Comparison of ENCODE assay signal across 1 cellular context in the genomic region with DNA sequence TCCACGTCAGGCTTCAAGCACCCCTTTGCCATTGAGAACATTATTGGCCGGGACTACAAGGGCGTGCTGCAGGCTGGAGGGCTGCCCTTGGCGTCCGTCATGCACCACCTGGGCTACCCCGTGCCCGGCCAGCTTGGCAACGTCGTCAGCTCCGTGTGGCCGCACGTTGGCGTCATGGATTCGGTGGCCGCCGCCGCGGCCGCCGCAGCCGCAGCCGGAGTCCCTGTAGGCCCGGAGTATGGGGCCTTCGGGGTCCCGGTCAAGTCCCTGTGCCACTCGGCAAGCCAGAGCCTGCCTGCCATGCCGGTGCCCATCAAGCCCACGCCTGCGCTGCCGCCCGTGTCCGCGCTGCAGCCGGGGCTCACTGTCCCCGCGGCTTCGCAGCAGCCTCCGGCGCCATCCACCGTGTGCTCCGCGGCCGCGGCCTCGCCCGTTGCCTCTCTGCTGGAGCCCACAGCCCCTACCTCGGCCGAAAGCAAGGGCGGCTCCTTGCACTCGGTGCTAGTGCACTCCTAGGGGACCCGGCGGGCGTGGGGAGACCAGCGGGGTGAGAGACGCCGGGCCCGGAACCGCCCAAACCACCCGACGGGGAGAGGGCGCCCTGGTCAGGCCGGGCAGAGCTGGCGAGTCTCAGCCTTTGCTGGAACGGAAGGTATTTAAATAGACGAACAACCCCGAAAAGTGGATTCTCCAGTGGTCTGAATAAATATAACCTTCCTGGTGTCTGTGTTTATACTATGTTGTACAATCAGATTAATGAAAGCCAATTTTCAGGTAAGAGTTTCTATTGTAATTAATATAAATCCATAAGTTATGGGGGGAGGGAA.
TF ChIP-seq lines count a peak whose summit lies in the region.

No MANE protein-coding gene starts in this region.

TF ChIP-seq in GM12878, 131 proteins besides CTCF, POLR2A, EP300 and RAD21:
- TF ChIP-seq, protein P1, sequence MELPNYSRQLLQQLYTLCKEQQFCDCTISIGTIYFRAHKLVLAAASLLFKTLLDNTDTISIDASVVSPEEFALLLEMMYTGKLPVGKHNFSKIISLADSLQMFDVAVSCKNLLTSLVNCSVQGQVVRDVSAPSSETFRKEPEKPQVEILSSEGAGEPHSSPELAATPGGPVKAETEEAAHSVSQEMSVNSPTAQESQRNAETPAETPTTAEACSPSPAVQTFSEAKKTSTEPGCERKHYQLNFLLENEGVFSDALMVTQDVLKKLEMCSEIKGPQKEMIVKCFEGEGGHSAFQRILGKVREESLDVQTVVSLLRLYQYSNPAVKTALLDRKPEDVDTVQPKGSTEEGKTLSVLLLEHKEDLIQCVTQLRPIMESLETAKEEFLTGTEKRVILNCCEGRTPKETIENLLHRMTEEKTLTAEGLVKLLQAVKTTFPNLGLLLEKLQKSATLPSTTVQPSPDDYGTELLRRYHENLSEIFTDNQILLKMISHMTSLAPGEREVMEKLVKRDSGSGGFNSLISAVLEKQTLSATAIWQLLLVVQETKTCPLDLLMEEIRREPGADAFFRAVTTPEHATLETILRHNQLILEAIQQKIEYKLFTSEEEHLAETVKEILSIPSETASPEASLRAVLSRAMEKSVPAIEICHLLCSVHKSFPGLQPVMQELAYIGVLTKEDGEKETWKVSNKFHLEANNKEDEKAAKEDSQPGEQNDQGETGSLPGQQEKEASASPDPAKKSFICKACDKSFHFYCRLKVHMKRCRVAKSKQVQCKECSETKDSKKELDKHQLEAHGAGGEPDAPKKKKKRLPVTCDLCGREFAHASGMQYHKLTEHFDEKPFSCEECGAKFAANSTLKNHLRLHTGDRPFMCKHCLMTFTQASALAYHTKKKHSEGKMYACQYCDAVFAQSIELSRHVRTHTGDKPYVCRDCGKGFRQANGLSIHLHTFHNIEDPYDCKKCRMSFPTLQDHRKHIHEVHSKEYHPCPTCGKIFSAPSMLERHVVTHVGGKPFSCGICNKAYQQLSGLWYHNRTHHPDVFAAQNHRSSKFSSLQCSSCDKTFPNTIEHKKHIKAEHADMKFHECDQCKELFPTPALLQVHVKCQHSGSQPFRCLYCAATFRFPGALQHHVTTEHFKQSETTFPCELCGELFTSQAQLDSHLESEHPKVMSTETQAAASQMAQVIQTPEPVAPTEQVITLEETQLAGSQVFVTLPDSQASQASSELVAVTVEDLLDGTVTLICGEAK (IDR thresholded peaks at IDR 0.05; ENCODE audit: borderline replicate concordance): no peak
- TF ChIP-seq, protein P2, sequence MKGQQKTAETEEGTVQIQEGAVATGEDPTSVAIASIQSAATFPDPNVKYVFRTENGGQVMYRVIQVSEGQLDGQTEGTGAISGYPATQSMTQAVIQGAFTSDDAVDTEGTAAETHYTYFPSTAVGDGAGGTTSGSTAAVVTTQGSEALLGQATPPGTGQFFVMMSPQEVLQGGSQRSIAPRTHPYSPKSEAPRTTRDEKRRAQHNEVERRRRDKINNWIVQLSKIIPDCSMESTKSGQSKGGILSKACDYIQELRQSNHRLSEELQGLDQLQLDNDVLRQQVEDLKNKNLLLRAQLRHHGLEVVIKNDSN (IDR thresholded peaks at IDR 0.05; ENCODE audit: borderline replicate concordance, extremely low read length, insufficient read depth, low read depth, low read length): no peak
- TF ChIP-seq SUZ12 (IDR thresholded peaks at IDR 0.05; ENCODE audit: unreplicated experiment): peak; percentile 81
TF ChIP-seq in GM12878: peak in this region for 1.
